ENCODE assay signal across 8 cellular contexts in the genomic region with DNA sequence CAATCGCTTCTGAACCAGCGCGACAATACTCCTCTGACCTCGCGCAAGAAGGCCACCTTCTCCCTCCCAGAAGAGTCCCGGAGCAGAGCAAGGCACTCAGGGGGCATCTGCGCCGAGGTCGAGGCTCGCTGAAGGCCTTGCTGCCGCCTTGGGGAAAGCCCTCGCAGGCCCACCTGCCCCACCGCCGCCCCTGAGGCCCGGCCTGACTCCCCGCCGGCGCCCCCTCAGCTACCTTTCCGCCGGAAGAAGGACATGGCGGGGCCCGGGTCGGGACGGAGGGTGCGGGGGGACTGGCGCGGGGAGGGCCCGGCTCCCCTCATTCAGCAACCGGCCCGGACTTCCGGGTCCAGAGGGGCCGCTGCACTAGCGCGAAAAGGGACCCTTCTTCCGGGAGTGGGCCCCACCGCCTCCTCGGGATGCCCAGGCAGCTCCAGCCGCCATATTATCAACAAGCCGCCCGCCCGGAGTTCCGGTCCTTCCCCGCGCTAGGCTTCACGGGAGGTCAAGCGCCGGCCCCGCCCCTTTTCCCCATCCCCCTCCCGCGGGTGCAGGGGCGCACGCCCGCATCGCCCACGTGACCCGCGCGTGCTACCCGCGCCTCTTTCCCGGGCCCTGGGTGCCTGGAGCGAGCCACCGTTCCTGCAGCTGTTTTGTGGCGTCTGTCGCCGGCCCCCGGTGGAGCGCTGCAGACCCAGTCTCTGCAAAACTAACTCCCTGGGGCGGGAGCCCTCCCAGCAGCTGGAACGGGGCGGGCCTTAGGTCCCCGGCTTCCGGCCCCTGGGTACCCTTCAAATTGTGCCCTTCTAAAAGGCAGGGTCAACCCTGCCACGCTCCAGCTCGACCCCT. TPM values are rescaled to one million over a fixed set of nuclear protein-coding genes. Genes with fewer than 3 reads are reported as not detected.
A peak's percentile ranks its signal among the peaks of the same experiment; 100 is the strongest.
DNase-seq lines count a peak whose midpoint lies in the region; ATAC-seq and TF ChIP-seq lines count a peak whose summit lies in the region.

TSS of gene AKAP10 (minus strand) at position 469 of the 846 bp plus-strand sequence. CDS start at position 320, 149 bp downstream.

- TF ChIP-seq CTCF in AG10803 (conservative IDR thresholded peaks at IDR 0.05; ENCODE audit: low read length) (no peak), chondrocyte (IDR thresholded peaks at IDR 0.05) (no peak)

- H3K4me1 Mint-ChIP-seq in chondrocyte (ENCODE audit: low read depth): peaks cover 28% of the 10 kb centered on the region

- peak within 1 kb of the TSS; percentile 90 for H3K4me3 Mint-ChIP-seq in chondrocyte (ENCODE audit: unreplicated experiment)

- H3K9me3 Mint-ChIP-seq in chondrocyte (ENCODE audit: low read depth): no peaks in the 10 kb centered on the region

- H3K4me3 ChIP-seq in AG10803 (ENCODE audit: low read length): peak within 1 kb of the TSS; percentile 92

- H3K27me3 Mint-ChIP-seq in chondrocyte (ENCODE audit: low read depth): no peaks in the 10 kb centered on the region

- ATAC-seq in GM19023 (IDR thresholded peaks at IDR 0.05; ENCODE audit: unreplicated experiment) (peak; percentile 84), HG03196 (IDR thresholded peaks at IDR 0.05; ENCODE audit: unreplicated experiment) (peak; percentile 76)

- no peaks in the 10 kb centered on the region for H3K36me3 Mint-ChIP-seq in chondrocyte (ENCODE audit: low read depth)

- DNase-seq in AG10803 (ENCODE audit: low read depth) (peak; percentile 81), NCI-H446 (lab: John Stamatoyannopoulos, UW) (peak; percentile 74 to 88), chondrocyte (ENCODE audit: low spot score) (peak; percentile 95), kidney tubule cell (ENCODE audit: low spot score) (peak; percentile 87)
- peak; percentile 87 for DNase-seq in activated CD4-positive, alpha-beta T cell treated with anti-CD3 and anti-CD28 coated beads for 1 hour
- peak; percentile 88 to 96 (median 96) for DNase-seq in stimulated activated CD4-positive, alpha-beta T cell treated with anti-CD3 and anti-CD28 coated beads, Interleukin-1b, Interleukin-23, amount 100 ng/mL, for 24 hours (ENCODE audit: low read depth in 4 of 4, low spot score in 1 of 4)

- peak within 1 kb of the TSS; percentile 89 for H3K27ac Mint-ChIP-seq in chondrocyte (ENCODE audit: unreplicated experiment)

RNA-seq across cellular contexts. Expression of gene AKAP10, which starts in this region (rescaled TPM):
- 25.7 to 30.5 TPM (median 26.0 TPM) in 3 replicates for total RNA-seq in chondrocyte

Comparison
In these comparisons a context has a peak if more than half of its experiments do, and no peak if none do; other contexts are left out.
1. Peak in every context shown above with its lines: DNase-seq, ATAC-seq and H3K4me3 ChIP-seq.